1 cellular context compared by ENCODE assay signal in the genomic region with DNA sequence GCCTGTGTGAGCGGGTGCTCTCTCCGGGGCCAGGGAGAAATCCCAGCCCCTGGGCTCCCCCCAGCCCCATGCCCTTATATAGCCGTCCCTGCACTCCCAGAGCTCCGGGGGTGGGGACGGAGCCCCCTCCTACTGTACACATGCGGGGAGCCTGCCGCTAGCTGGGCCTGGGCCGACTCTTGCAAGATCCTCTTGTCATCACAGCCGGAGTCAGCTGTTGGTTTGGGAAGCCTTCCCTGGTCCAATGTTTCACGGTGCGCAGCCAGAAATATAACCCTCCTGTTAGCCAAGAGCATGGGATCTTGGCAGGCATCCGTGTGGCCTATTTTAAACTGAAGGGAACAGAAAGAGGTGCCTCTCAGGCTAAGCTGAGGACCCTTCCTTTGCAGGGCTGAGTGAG.
TF ChIP-seq lines count a peak whose summit lies in the region.

No MANE protein-coding gene starts in this region.

TF ChIP-seq in SK-N-SH, 30 proteins besides CTCF, POLR2A, EP300 and RAD21 (continued from another document):
- TF ChIP-seq POLR2AphosphoS5 (IDR thresholded peaks at IDR 0.05; ENCODE audit: low read depth, low read length) (no peak), EZH2phosphoT487 (IDR thresholded peaks at IDR 0.05; ENCODE audit: borderline replicate concordance, low read depth) (no peak), SMC3 (IDR thresholded peaks at IDR 0.05; ENCODE audit: low read depth, low read length) (no peak), FOXM1 (IDR thresholded peaks at IDR 0.05; ENCODE audit: low read depth) (no peak), TAF1 (IDR thresholded peaks at IDR 0.05; ENCODE audit: borderline replicate concordance, low read depth, low read length) (no peak), SIN3A (IDR thresholded peaks at IDR 0.05; ENCODE audit: borderline replicate concordance, low read depth, low read length) (no peak), NFIC (IDR thresholded peaks at IDR 0.05; ENCODE audit: borderline replicate concordance) (no peak), ZBTB33 (IDR thresholded peaks at IDR 0.05; ENCODE audit: borderline replicate concordance, low read depth) (no peak), FOXJ3 (CRISPR knock-in tag; IDR thresholded peaks at IDR 0.05) (no peak), GABPA (IDR thresholded peaks at IDR 0.05; ENCODE audit: low read depth) (no peak), JUND (IDR thresholded peaks at IDR 0.05) (no peak)
- TF ChIP-seq, protein P1, sequence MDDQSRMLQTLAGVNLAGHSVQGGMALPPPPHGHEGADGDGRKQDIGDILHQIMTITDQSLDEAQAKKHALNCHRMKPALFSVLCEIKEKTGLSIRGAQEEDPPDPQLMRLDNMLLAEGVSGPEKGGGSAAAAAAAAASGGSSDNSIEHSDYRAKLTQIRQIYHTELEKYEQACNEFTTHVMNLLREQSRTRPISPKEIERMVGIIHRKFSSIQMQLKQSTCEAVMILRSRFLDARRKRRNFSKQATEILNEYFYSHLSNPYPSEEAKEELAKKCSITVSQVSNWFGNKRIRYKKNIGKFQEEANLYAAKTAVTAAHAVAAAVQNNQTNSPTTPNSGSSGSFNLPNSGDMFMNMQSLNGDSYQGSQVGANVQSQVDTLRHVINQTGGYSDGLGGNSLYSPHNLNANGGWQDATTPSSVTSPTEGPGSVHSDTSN (IDR thresholded peaks at IDR 0.05), result no peak
- TF ChIP-seq, protein P2, sequence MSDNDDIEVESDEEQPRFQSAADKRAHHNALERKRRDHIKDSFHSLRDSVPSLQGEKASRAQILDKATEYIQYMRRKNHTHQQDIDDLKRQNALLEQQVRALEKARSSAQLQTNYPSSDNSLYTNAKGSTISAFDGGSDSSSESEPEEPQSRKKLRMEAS (IDR thresholded peaks at IDR 0.05; ENCODE audit: low read depth), result no peak
